In genomic region chr3:146975476-146975875, GRCh38 we compare ENCODE assay signal across 18 cellular contexts.
"Had no signal": no experiment of that assay in that cellular context is flagged by ENCODE, and none has a peak within 500 bp of the region (broad histone marks: within the 10 kb centered on the region; RNA-seq: fewer than 3 reads in every experiment).

No MANE protein-coding gene starts in this region.

- DNase-seq: foreskin melanocyte; heart left ventricle; hippocampal formation; mucosa of descending colon; naive thymus-derived CD8-positive, alpha-beta T cell; posterior cingulate gyrus; spleen; stimulated activated CD4-positive, alpha-beta T cell treated with anti-CD3 and anti-CD28 coated beads, Interleukin-15, amount 100 ng/mL, for 24 hours; stimulated activated CD4-positive, alpha-beta T cell treated with anti-CD3 and anti-CD28 coated beads, Interleukin-2, amount 100 ng/mL, for 24 hours; stimulated activated CD4-positive, alpha-beta T cell treated with anti-CD3 and anti-CD28 coated beads, Interleukin-4, amount 100 ng/mL, for 4 hours; stimulated activated naive B cell treated with anti-CD40 and anti-IgM and Interleukin-4, amounts not matched to agents 10 μg/mL and 1 μg/mL and 100 μg/mL, for 72 hours; stimulated activated naive CD8-positive, alpha-beta T cell treated with anti-CD3 and anti-CD28 coated beads, Interleukin-15, amount 100 ng/mL, for 72 hours; testis; upper lobe of right lung had no signal

- H3K36me3 ChIP-seq: heart left ventricle, neutrophil, spleen, tibial nerve, upper lobe of right lung, vagina had no signal

- ATAC-seq: heart left ventricle; mucosa of descending colon; naive thymus-derived CD8-positive, alpha-beta T cell; sciatic nerve; stimulated activated naive B cell treated with anti-CD40 and anti-IgM and Interleukin-4, amounts not matched to agents 10 μg/mL and 1 μg/mL and 100 μg/mL, for 72 hours; stimulated activated naive CD8-positive, alpha-beta T cell treated with anti-CD3 and anti-CD28 coated beads, Interleukin-15, amount 100 ng/mL, for 72 hours; upper lobe of right lung had no signal

- H3K27ac ChIP-seq: heart left ventricle, neutrophil, spleen, testis, tibial nerve, upper lobe of right lung, vagina had no signal

- H3K4me3 ChIP-seq: heart left ventricle, mucosa of descending colon, spleen, testis, tibial nerve, upper lobe of right lung, vagina had no signal

- H3K9me3 ChIP-seq: heart left ventricle, mucosa of descending colon, neutrophil, spleen, testis, tibial nerve, upper lobe of right lung, vagina had no signal

- H3K27me3 ChIP-seq: heart left ventricle, neutrophil, spleen, testis, tibial nerve, upper lobe of right lung, vagina had no signal

- H3K4me1 ChIP-seq: heart left ventricle, spleen, testis, tibial nerve, upper lobe of right lung, vagina had no signal
